Comparison of ENCODE assay signal across 21 cellular contexts in genomic region chr1:202266061-202266765, GRCh38.
DNase-seq lines count a peak whose midpoint lies in the region; ATAC-seq and TF ChIP-seq lines count a peak whose summit lies in the region.
"Had no signal": no experiment of that assay in that cellular context is flagged by ENCODE, and none has a peak within 500 bp of the region (broad histone marks: within the 10 kb centered on the region; RNA-seq: fewer than 3 reads in every experiment).

No MANE protein-coding gene starts in this region.

- no peak overlapping the region for H3K27ac Mint-ChIP-seq in type B pancreatic cell
- H3K27ac Mint-ChIP-seq in activated CD4-positive, alpha-beta T cell treated with anti-CD3 and anti-CD28 coated beads, Interleukin-2, amount 10 ng/mL, durations not matched to agents 7 days and 5 days: no peak overlapping the region

- no peaks in the 10 kb centered on the region for H4K20me1 ChIP-seq in osteoblast (ENCODE audit: insufficient read depth, low read length)

- peaks cover 60% of the 10 kb centered on the region for H3K27me3 Mint-ChIP-seq in type B pancreatic cell
- H3K27me3 Mint-ChIP-seq in activated CD4-positive, alpha-beta T cell treated with anti-CD3 and anti-CD28 coated beads, Interleukin-2, amount 10 ng/mL, durations not matched to agents 7 days and 5 days: peaks cover 44% of the 10 kb centered on the region

- H3K4me1 ChIP-seq in ascending aorta (peaks cover 3 to 21% of the 10 kb centered on the region in 2 donors), osteoblast (ENCODE audit: insufficient read depth, low read length) (no peaks in the 10 kb centered on the region)
- H3K4me1 ChIP-seq: SJCRH30 had no signal

- no peak overlapping the region for H2AFZ ChIP-seq in osteoblast (ENCODE audit: low read length)
- H2AFZ ChIP-seq: GM23248 had no signal

- intact Hi-C loops in ascending aorta (cut with DNase I): no loop called here

- POLR2A ChIA-PET in activated CD4-positive, alpha-beta T cell treated with anti-CD3 and anti-CD28 coated beads, Interleukin-2, amount 10 ng/mL, durations not matched to agents 7 days and 5 days (lab: Charles Lee): no interaction called here

- H3K4me2 ChIP-seq in osteoblast (ENCODE audit: insufficient read depth, low read length): no peak overlapping the region

- no peaks in the 10 kb centered on the region for H3K27me3 ChIP-seq in ascending aorta
- peaks cover 68% of the 10 kb centered on the region for H3K27me3 ChIP-seq in osteoblast (ENCODE audit: insufficient read depth, low read length)

- CTCF ChIA-PET in activated CD4-positive, alpha-beta T cell treated with anti-CD3 and anti-CD28 coated beads, Interleukin-2, amount 10 ng/mL, durations not matched to agents 7 days and 5 days (lab: Charles Lee): no interaction called here

- H3K4me1 Mint-ChIP-seq in type B pancreatic cell (ENCODE audit: unreplicated experiment): no peaks in the 10 kb centered on the region
- H3K4me1 Mint-ChIP-seq in activated CD4-positive, alpha-beta T cell treated with anti-CD3 and anti-CD28 coated beads, Interleukin-2, amount 10 ng/mL, durations not matched to agents 7 days and 5 days: no peaks in the 10 kb centered on the region

- H3K27ac ChIP-seq in ascending aorta (peak overlapping the region; percentile 35 to 38), osteoblast (ENCODE audit: low read depth, low read length) (no peak overlapping the region)
- H3K27ac ChIP-seq: GM23248, SJCRH30 had no signal

- no peak overlapping the region for H3K4me3 ChIP-seq in ascending aorta
- H3K4me3 ChIP-seq in osteoblast (ENCODE audit: insufficient read depth, low read length): no peak overlapping the region
- H3K4me3 ChIP-seq: GM23248, SJCRH30 had no signal

- H3K4me3 Mint-ChIP-seq in type B pancreatic cell: no peak overlapping the region
- H3K4me3 Mint-ChIP-seq in activated CD4-positive, alpha-beta T cell treated with anti-CD3 and anti-CD28 coated beads, Interleukin-2, amount 10 ng/mL, durations not matched to agents 7 days and 5 days: no peak overlapping the region

- DNase-seq in activated effector memory CD4-positive, alpha-beta T cell treated with anti-CD3 and anti-CD28 coated beads, Interleukin-2, amount 50 U/mL, for 16 hours: peak; percentile 44
- no peak for DNase-seq in activated effector memory CD4-positive, alpha-beta T cell treated with Interleukin-2 at 50 U/mL for 16 hours
- peak in 1 of 2 donors; percentile 64 for DNase-seq in ascending aorta (ENCODE audit: low spot score in 2 of 2)
- DNase-seq in osteoblast (ENCODE audit: insufficient read length, low spot score, missing footprints): peak; percentile 73
- DNase-seq in type B pancreatic cell (ENCODE audit: extremely low spot score, unreplicated experiment): peak; percentile 27
- no peak for DNase-seq in activated CD4-positive, alpha-beta T cell treated with anti-CD3 and anti-CD28 coated beads, Interleukin-2, amount 10 ng/mL, durations not matched to agents 7 days and 5 days
- DNase-seq: DMS153, GM23248, H7, KBM-7, MV-4-11, NCI-H1105 treated with DMSO at 0.1 percent for 48 hours, NCI-H146, NCI-H1930, NCI-H2107, NCI-H524 treated with DMSO at 0.1 percent for 48 hours, NCI-H774, PC-3, SJCRH30 had no signal

- peaks cover 5% of the 10 kb centered on the region for H3K9me3 Mint-ChIP-seq in type B pancreatic cell
- no peaks in the 10 kb centered on the region for H3K9me3 Mint-ChIP-seq in activated CD4-positive, alpha-beta T cell treated with anti-CD3 and anti-CD28 coated beads, Interleukin-2, amount 10 ng/mL, durations not matched to agents 7 days and 5 days

- H3K9me3 ChIP-seq in ascending aorta (no peaks in the 10 kb centered on the region), osteoblast (ENCODE audit: low read depth, low read length) (no peaks in the 10 kb centered on the region)

- H3K79me2 ChIP-seq in osteoblast (ENCODE audit: insufficient read depth, low read length): no peaks in the 10 kb centered on the region

- TF ChIP-seq CTCF in ascending aorta (IDR thresholded peaks at IDR 0.05): no peak
- TF ChIP-seq CTCF in osteoblast (IDR thresholded peaks at IDR 0.05; ENCODE audit: extremely low read depth, low read depth, low read length): no peak
- TF ChIP-seq CTCF in type B pancreatic cell (conservative IDR thresholded peaks at IDR 0.05): no peak

- H3K36me3 Mint-ChIP-seq in type B pancreatic cell: peaks cover 7% of the 10 kb centered on the region
- no peaks in the 10 kb centered on the region for H3K36me3 Mint-ChIP-seq in activated CD4-positive, alpha-beta T cell treated with anti-CD3 and anti-CD28 coated beads, Interleukin-2, amount 10 ng/mL, durations not matched to agents 7 days and 5 days (ENCODE audit: low read depth)

- H3K36me3 ChIP-seq in ascending aorta: peaks cover 0 to 5% of the 10 kb centered on the region in 2 donors
- no peaks in the 10 kb centered on the region for H3K36me3 ChIP-seq in osteoblast (ENCODE audit: insufficient read depth, low read length)
- H3K36me3 ChIP-seq: SJCRH30 had no signal

- ATAC-seq in HG03442 (IDR thresholded peaks at IDR 0.05; ENCODE audit: unreplicated experiment): no peak
- ATAC-seq: PC-3, Right ventricle myocardium inferior had no signal

Comparison
In these comparisons a context has a peak if more than half of its experiments do, and no peak if none do; other contexts are left out.
1. DNase-seq: peak in activated effector memory CD4-positive, alpha-beta T cell treated with anti-CD3 and anti-CD28 coated beads, Interleukin-2, amount 50 U/mL, for 16 hours (single experiment), osteoblast (single experiment) and type B pancreatic cell (single experiment); none in activated effector memory CD4-positive, alpha-beta T cell treated with Interleukin-2 at 50 U/mL for 16 hours (single experiment) and activated CD4-positive, alpha-beta T cell treated with anti-CD3 and anti-CD28 coated beads, Interleukin-2, amount 10 ng/mL, durations not matched to agents 7 days and 5 days (single experiment).